ENCODE assay signal across 15 cellular contexts in genomic region chr12:31922341-31923062, GRCh38. TPM values are rescaled to one million over a fixed set of nuclear protein-coding genes. Genes with fewer than 3 reads are reported as not detected.
A peak's percentile ranks its signal among the peaks of the same experiment; 100 is the strongest.
DNase-seq lines count a peak whose midpoint lies in the region; ATAC-seq and TF ChIP-seq lines count a peak whose summit lies in the region.
"Had no signal": no experiment of that assay in that cellular context is flagged by ENCODE, and none has a peak within 500 bp of the region (broad histone marks: within the 10 kb centered on the region; RNA-seq: fewer than 3 reads in every experiment).

No MANE protein-coding gene starts in this region.

- peaks cover 25% of the 10 kb centered on the region for H3K36me3 Mint-ChIP-seq in activated T-helper 2 cell treated with anti-CD3 and anti-CD28 coated beads, Interferon-gamma antibody, Interleukin-2, Interleukin-4, amounts not matched to agents 10 μg/mL and 5 μg/mL and 100 μg/mL, durations not matched to agents 14 hours and 24 hours and 36 hours (ENCODE audit: low read depth)

- peaks cover 0 to 10% (median 0%) of the 10 kb centered on the region in 3 donors for H3K9me3 ChIP-seq in body of pancreas

- H3K27me3 Mint-ChIP-seq in activated T-helper 2 cell treated with anti-CD3 and anti-CD28 coated beads, Interferon-gamma antibody, Interleukin-2, Interleukin-4, amounts not matched to agents 10 μg/mL and 5 μg/mL and 100 μg/mL, durations not matched to agents 14 hours and 24 hours and 36 hours (ENCODE audit: low read depth), result no peaks in the 10 kb centered on the region

- no peaks in the 10 kb centered on the region for H3K4me1 ChIP-seq in body of pancreas
- H3K4me1 ChIP-seq: gastrocnemius medialis had no signal

- no peaks in the 10 kb centered on the region for H3K4me1 Mint-ChIP-seq in activated T-helper 2 cell treated with anti-CD3 and anti-CD28 coated beads, Interferon-gamma antibody, Interleukin-2, Interleukin-4, amounts not matched to agents 10 μg/mL and 5 μg/mL and 100 μg/mL, durations not matched to agents 14 hours and 24 hours and 36 hours (ENCODE audit: low read depth)

- H3K4me3 ChIP-seq in body of pancreas, result no peak overlapping the region
- H3K4me3 ChIP-seq: gastrocnemius medialis had no signal

- DNase-seq in A172 (ENCODE audit: low spot score) (peak; percentile 74), HK-2 (ENCODE audit: unreplicated experiment) (peak; percentile 3), SIG-M5 (lab: John Stamatoyannopoulos, UW) (peak; percentile 21), body of pancreas (no peak)
- no peak for DNase-seq in activated T-helper 2 cell treated with anti-CD3 and anti-CD28 coated beads, Interferon-gamma antibody, Interleukin-2, Interleukin-4, amounts not matched to agents 10 μg/mL and 5 μg/mL and 100 μg/mL, durations not matched to agents 14 hours and 24 hours and 36 hours (ENCODE audit: low spot score)
- DNase-seq in stimulated activated CD4-positive, alpha-beta T cell treated with anti-CD3 and anti-CD28 coated beads, Interleukin-4, amount 100 ng/mL, for 24 hours, result no peak
- DNase-seq: AML-193; central memory CD4-positive, alpha-beta T cell; gastrocnemius medialis; left colon; NCI-H524 treated with DMSO at 0.1 percent for 48 hours; stimulated activated CD4-positive, alpha-beta T cell treated with anti-CD3 and anti-CD28 coated beads, Interleukin-1b, Interleukin-23, amount 100 ng/mL, for 48 hours had no signal

- no peaks in the 10 kb centered on the region for H3K27me3 ChIP-seq in body of pancreas
- H3K27me3 ChIP-seq: gastrocnemius medialis had no signal

- H3K4me3 Mint-ChIP-seq in activated T-helper 2 cell treated with anti-CD3 and anti-CD28 coated beads, Interferon-gamma antibody, Interleukin-2, Interleukin-4, amounts not matched to agents 10 μg/mL and 5 μg/mL and 100 μg/mL, durations not matched to agents 14 hours and 24 hours and 36 hours (ENCODE audit: low read depth), result no peak overlapping the region
- H3K4me3 Mint-ChIP-seq: T-helper 1 cell treated with Interleukin-12 subunit alpha and Interleukin-12 subunit beta and Interleukin-4 antibody, amounts not matched to agents 30 μg/mL and 1 μg/mL, for 36 hours had no signal

- no peak for TF ChIP-seq CTCF in body of pancreas (IDR thresholded peaks at IDR 0.05)

- no peak for TF ChIP-seq POLR2A in body of pancreas (IDR thresholded peaks at IDR 0.05)

- H3K27ac ChIP-seq in body of pancreas, result no peak overlapping the region
- H3K27ac ChIP-seq: gastrocnemius medialis had no signal

- no peaks in the 10 kb centered on the region for H3K36me3 ChIP-seq in body of pancreas (replicated peaks in 1 of 2; ENCODE audit: insufficient read depth in 1 of 2, low read depth in 2 of 2)
- H3K36me3 ChIP-seq: gastrocnemius medialis had no signal

- intact Hi-C loops in body of pancreas (cut with DNase I), result no loop called here
- intact Hi-C loops in activated T-helper 2 cell treated with anti-CD3 and anti-CD28 coated beads, Interferon-gamma antibody, Interleukin-2, Interleukin-4, amounts not matched to agents 10 μg/mL and 5 μg/mL and 100 μg/mL, durations not matched to agents 14 hours and 24 hours and 36 hours (cut with micrococcal nuclease), result no loop called here

- ATAC-seq in esophagus mucosa (peak; percentile 54), body of pancreas (no peak), HG03159 (IDR thresholded peaks at IDR 0.05; ENCODE audit: unreplicated experiment) (no peak)
- ATAC-seq: gastrocnemius medialis, left colon had no signal

- no peak overlapping the region for H3K27ac Mint-ChIP-seq in activated T-helper 2 cell treated with anti-CD3 and anti-CD28 coated beads, Interferon-gamma antibody, Interleukin-2, Interleukin-4, amounts not matched to agents 10 μg/mL and 5 μg/mL and 100 μg/mL, durations not matched to agents 14 hours and 24 hours and 36 hours

- WGBS in body of pancreas, 2 donors, result 64 to 83% methylated on average over 1 of the region's 1 CpG

- peaks cover 51% of the 10 kb centered on the region for H3K9me3 Mint-ChIP-seq in activated T-helper 2 cell treated with anti-CD3 and anti-CD28 coated beads, Interferon-gamma antibody, Interleukin-2, Interleukin-4, amounts not matched to agents 10 μg/mL and 5 μg/mL and 100 μg/mL, durations not matched to agents 14 hours and 24 hours and 36 hours

RNA-seq across cellular contexts. Expression of gene RESF1, which starts 36.7 kb away (rescaled TPM):
- 30.2 and 38.3 TPM in 2 replicates for total RNA-seq in A172 (2014; rRNA removed; shearing (Covaris generic))
- total RNA-seq in esophagus mucosa, result 31.9 TPM
- total RNA-seq in body of pancreas, result 10 to 100 TPM; 29.1 to 48.1 TPM
- 41.9 and 43.2 TPM in 2 replicates for total RNA-seq in activated T-helper 2 cell treated with anti-CD3 and anti-CD28 coated beads, Interferon-gamma antibody, Interleukin-2, Interleukin-4, amounts not matched to agents 10 μg/mL and 5 μg/mL and 100 μg/mL, durations not matched to agents 14 hours and 24 hours and 36 hours

Comparison
In these comparisons a context has a peak if more than half of its experiments do, and no peak if none do; other contexts are left out.
1. DNase-seq: peak in A172 (single experiment), HK-2 (single experiment) and SIG-M5 (single experiment); none in body of pancreas (0 of 4), activated T-helper 2 cell treated with anti-CD3 and anti-CD28 coated beads, Interferon-gamma antibody, Interleukin-2, Interleukin-4, amounts not matched to agents 10 μg/mL and 5 μg/mL and 100 μg/mL, durations not matched to agents 14 hours and 24 hours and 36 hours (single experiment) and stimulated activated CD4-positive, alpha-beta T cell treated with anti-CD3 and anti-CD28 coated beads, Interleukin-4, amount 100 ng/mL, for 24 hours (single experiment).